8 cellular contexts compared by ENCODE assay signal in genomic region chr19:33175886-33176669, GRCh38. TPM values are rescaled to one million over a fixed set of nuclear protein-coding genes. Genes with fewer than 3 reads are reported as not detected.
DNase-seq lines count a peak whose midpoint lies in the region; ATAC-seq and TF ChIP-seq lines count a peak whose summit lies in the region.

No MANE protein-coding gene starts in this region.

- H4K20me1 ChIP-seq in hepatocyte (ENCODE audit: insufficient read depth, poor library complexity, severe bottlenecking) = no peaks in the 10 kb centered on the region

- TF ChIP-seq CTCF in AG04449 (IDR thresholded peaks at IDR 0.05; ENCODE audit: insufficient read depth, low read length, missing control alignments) = no peak
- TF ChIP-seq CTCF in adrenal gland (IDR thresholded peaks at IDR 0.05) = no peak
- TF ChIP-seq CTCF in hepatocyte (IDR thresholded peaks at IDR 0.05; ENCODE audit: poor library complexity) = peak; percentile 9

- H2AFZ ChIP-seq in hepatocyte = peak overlapping the region; percentile 61

- intact Hi-C loops in adrenal gland (cut with DNase I) = no loop called here

- H3K27ac ChIP-seq in adrenal gland (peak overlapping the region; percentile 87 to 95 (median 90)), hepatocyte (peak overlapping the region; percentile 90)

- no peak for TF ChIP-seq POLR2A in adrenal gland (IDR thresholded peaks at IDR 0.05)

- peaks cover 10 to 20% of the 10 kb centered on the region in 2 donors for H3K4me1 ChIP-seq in adrenal gland (replicated peaks in 1 of 2)
- peaks cover 8% of the 10 kb centered on the region for H3K4me1 ChIP-seq in hepatocyte (ENCODE audit: insufficient read depth)

- peak; percentile 5 for ATAC-seq in GM19455 (IDR thresholded peaks at IDR 0.05; ENCODE audit: unreplicated experiment)

- no peaks in the 10 kb centered on the region for H3K27me3 ChIP-seq in adrenal gland
- no peaks in the 10 kb centered on the region for H3K27me3 ChIP-seq in hepatocyte

- H3K9me3 ChIP-seq in adrenal gland (replicated peaks in 1 of 3) = no peaks in the 10 kb centered on the region
- no peaks in the 10 kb centered on the region for H3K9me3 ChIP-seq in hepatocyte (ENCODE audit: low read depth)

- peak overlapping the region; percentile 72 for H3K4me3 ChIP-seq in AG04449 (ENCODE audit: low read depth, low read length)
- H3K4me3 ChIP-seq in adrenal gland = peak overlapping the region; percentile 55 to 88 (median 78)
- H3K4me3 ChIP-seq in hepatocyte = peak overlapping the region; percentile 35
- H3K4me3 ChIP-seq in skeletal muscle cell (ENCODE audit: low read depth, low read length) = peak overlapping the region; percentile 82

- no peaks in the 10 kb centered on the region for H3K9me2 ChIP-seq in hepatocyte (replicated peaks; ENCODE audit: insufficient read depth)

- 3 to 16% (median 13%) methylated on average over 5 to 25 of the region's 25 CpGs for whole genome bisulfite sequencing in adrenal gland, 4 donors
- WGBS in hepatocyte (ENCODE audit: low lambda C conversion rate, missing lambda C conversion rate) = 38% methylated on average over 15 of the region's 25 CpGs

- H3K36me3 ChIP-seq in adrenal gland (replicated peaks in 1 of 2) (no peaks in the 10 kb centered on the region), hepatocyte (replicated peaks; ENCODE audit: insufficient read depth, low read depth) (no peaks in the 10 kb centered on the region)

- H3K79me2 ChIP-seq in hepatocyte = peaks cover 14% of the 10 kb centered on the region

- DNase-seq in AG04449 (ENCODE audit: low read depth, low spot score) (no peak), NCI-H345 treated with DMSO at 0.1 percent for 48 hours (lab: John Stamatoyannopoulos, UW; ENCODE audit: unreplicated experiment) (peak; percentile 52), adrenal gland (peak in 1 of 7 donors; percentile 40), hepatocyte (ENCODE audit: low spot score) (peak; percentile 48), skeletal muscle cell (ENCODE audit: low read depth) (no peak), NCI-H446 (lab: John Stamatoyannopoulos, UW) (no peak), NOMO-1 treated with DMSO at 0.1 percent for 48 hours (lab: John Stamatoyannopoulos, UW; ENCODE audit: unreplicated experiment) (no peak)

- CTCF ChIA-PET in AG04449 (lab: Yijun Ruan, JAX) = interaction anchor here (0.6 to 6.9 kb wide), 12 partner anchors 9 to 231 kb away, joined by 3 to 54 read pairs (median 4); no protein-coding TSS in a partner anchor

- peak overlapping the region; percentile 93 for H3K4me2 ChIP-seq in hepatocyte

- POLR2A ChIA-PET in AG04449 (lab: Yijun Ruan, JAX) = interaction anchor here (0.5 to 1.5 kb wide), 6 partner anchors 10 to 485 kb away, joined by 3 to 8 read pairs (median 4); partner anchors contain the start of gene NUDT19

RNA-seq across cellular contexts. Expression of gene LRP3, which starts 18.1 kb away (rescaled TPM):
- 10 to 100 TPM; 31.0 to 92.8 (median 64.2) TPM for total RNA-seq in adrenal gland
- 10 to 100 TPM in 2 of 3 donors, 1 to 10 TPM in 1; 1.4 to 43.7 (median 23.7) TPM for polyA plus RNA-seq in adrenal gland
- 35.1 and 37.4 TPM in 2 replicates for total RNA-seq in hepatocyte
- polyA plus RNA-seq in hepatocyte = 35.5 and 44.0 TPM in 2 replicates

RNA-seq across cellular contexts. Expression of gene WDR88, which starts 44.2 kb away (rescaled TPM):
- not detected for total RNA-seq in adrenal gland
- polyA plus RNA-seq in adrenal gland = under 1 TPM in 1 of 3 donors, not detected in 2; 0.03 TPM
- total RNA-seq in hepatocyte = not detected in 2 replicates
- 0.11 and 0.61 TPM in 2 replicates for polyA plus RNA-seq in hepatocyte

RNA-seq across cellular contexts. Expression of gene SLC7A10, which starts 49.6 kb away (rescaled TPM):
- total RNA-seq in adrenal gland (1 to 10 TPM in 1 of 8 donors, under 1 TPM in 5, not detected in 2; 0.14 to 2.8 (median 0.45) TPM), hepatocyte (4.5 and 5.5 TPM in 2 replicates)
- polyA plus RNA-seq in adrenal gland (1 to 10 TPM in 1 of 3 donors, under 1 TPM in 1, not detected in 1; 0.24 to 9.3 TPM), hepatocyte (4.3 and 7.3 TPM in 2 replicates)

Comparison
In these comparisons a context has a peak if more than half of its experiments do, and no peak if none do; other contexts are left out.
1. DNase-seq: peak in NCI-H345 treated with DMSO at 0.1 percent for 48 hours (single experiment) and hepatocyte (single experiment); none in AG04449 (single experiment), skeletal muscle cell (single experiment), NCI-H446 (0 of 2) and NOMO-1 treated with DMSO at 0.1 percent for 48 hours (single experiment).
2. Peak in every context shown above with its lines, with median percentiles within 50 percentile points of each other: H3K4me3 ChIP-seq.